Comparison of ENCODE assay signal across 26 cellular contexts in the genomic region with DNA sequence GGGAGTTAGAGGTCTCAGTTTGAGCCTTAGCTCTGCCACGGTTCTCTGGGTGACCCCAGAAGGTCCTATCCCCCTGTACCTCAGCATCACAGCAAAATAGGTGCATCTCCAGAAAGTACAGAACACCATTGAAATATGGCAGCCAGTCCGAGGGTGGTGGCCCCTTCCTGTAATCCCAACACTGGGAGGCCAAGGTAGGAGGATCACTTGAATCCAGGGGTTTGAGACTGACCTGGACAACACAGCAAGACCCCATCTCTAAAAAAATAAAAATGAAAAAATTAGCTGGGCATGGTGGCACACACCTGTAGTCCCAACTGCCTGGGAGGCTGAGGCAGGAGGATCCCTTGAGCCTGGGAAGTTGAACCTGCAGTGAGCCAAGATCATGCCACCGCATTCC. TPM values are rescaled to one million over a fixed set of nuclear protein-coding genes. Genes with fewer than 3 reads are reported as not detected.
"Had no signal": no experiment of that assay in that cellular context is flagged by ENCODE, and none has a peak within 500 bp of the region (broad histone marks: within the 10 kb centered on the region; RNA-seq: fewer than 3 reads in every experiment).

No MANE protein-coding gene starts in this region.

- H3K79me2 ChIP-seq: hepatocyte had no signal

- FAIRE-seq: endothelial cell of umbilical vein, kidney, urothelium cell line had no signal

- H3K36me3 ChIP-seq: esophagus muscularis mucosa, gastroesophageal sphincter, heart left ventricle, spleen, thoracic aorta, tibial nerve, upper lobe of left lung had no signal

- H3K4me1 ChIP-seq: foreskin keratinocyte had no signal

- H2AFZ ChIP-seq: hepatocyte had no signal

- H3K27ac ChIP-seq: coronary artery, esophagus muscularis mucosa, foreskin keratinocyte, gastroesophageal sphincter, heart left ventricle, hepatocyte, psoas muscle, skin epidermis, spleen, thoracic aorta, tibial nerve, upper lobe of left lung had no signal

- H3K9me3 ChIP-seq: esophagus muscularis mucosa, gastroesophageal sphincter, heart left ventricle, psoas muscle, spleen, thoracic aorta, tibial nerve, upper lobe of left lung had no signal

- H3K27me3 ChIP-seq: hepatocyte, upper lobe of left lung had no signal

- H3K4me3 ChIP-seq: coronary artery, esophagus muscularis mucosa, gastroesophageal sphincter, heart left ventricle, hepatocyte, lung, psoas muscle, skin epidermis, spleen, thoracic aorta, tibial nerve, upper lobe of left lung had no signal

- DNase-seq: dermis blood vessel endothelial cell; effector memory CD4-positive, alpha-beta T cell; foreskin keratinocyte; heart left ventricle; kidney; naive B cell; psoas muscle; right cardiac atrium; spleen; upper lobe of left lung had no signal

RNA-seq across cellular contexts. Expression of a gene that starts 7.0 kb away (rescaled TPM):
- total RNA-seq: dermis blood vessel endothelial cell; endothelial cell of umbilical vein; fibroblast of lung; foreskin keratinocyte; gastroesophageal sphincter; left lobe of liver; mononuclear cell; natural killer cell treated with Interleukin-12 subunit alpha and Interleukin-12 subunit beta and Interleukin-15 and Interleukin-18, amount 100 ng/mL, for 72 hours; osteoblast; thoracic aorta had no signal
- polyA plus RNA-seq: endothelial cell of umbilical vein, fibroblast of lung, foreskin keratinocyte, heart left ventricle, liver had no signal
